19 cellular contexts compared by ENCODE assay signal in genomic region chr4:82457266-82457665, GRCh38.
"Had no signal": no experiment of that assay in that cellular context is flagged by ENCODE, and none has a peak within 500 bp of the region (broad histone marks: within the 10 kb centered on the region; RNA-seq: fewer than 3 reads in every experiment).

No MANE protein-coding gene starts in this region.

- H3K4me3 ChIP-seq: gastrocnemius medialis, heart right ventricle, right atrium auricular region, sigmoid colon, skin epidermis, suprapubic skin, thyroid gland, upper lobe of left lung, uterus had no signal

- H3K9me3 Mint-ChIP-seq: naive thymus-derived CD4-positive, alpha-beta T cell; nephron progenitor cell had no signal

- DNase-seq: gastrocnemius medialis; heart right ventricle; hypothalamus; kidney glomerular epithelial cell; mammary epithelial cell; naive thymus-derived CD4-positive, alpha-beta T cell; nephron progenitor cell; sigmoid colon; stimulated activated CD4-positive, alpha-beta T cell treated with anti-CD3 and anti-CD28 coated beads, Interleukin-2, amount 100 ng/mL, for 24 hours; stimulated activated CD4-positive, alpha-beta T cell treated with anti-CD3 and anti-CD28 coated beads, Interleukin-4, amount 100 ng/mL, for 4 hours; stimulated activated naive CD4-positive, alpha-beta T cell; thyroid gland; upper lobe of left lung; uterus had no signal

- H3K27ac ChIP-seq: gastrocnemius medialis, heart right ventricle, right atrium auricular region, sigmoid colon, skin epidermis, suprapubic skin, thyroid gland, upper lobe of left lung, uterus had no signal

- H3K36me3 ChIP-seq: uterus had no signal

- H3K4me3 Mint-ChIP-seq: naive thymus-derived CD4-positive, alpha-beta T cell; nephron progenitor cell had no signal

- H3K27me3 ChIP-seq: gastrocnemius medialis, heart right ventricle, right atrium auricular region, sigmoid colon, suprapubic skin, thyroid gland, upper lobe of left lung, uterus had no signal

- H3K4me1 ChIP-seq: gastrocnemius medialis, suprapubic skin, thyroid gland, uterus had no signal

- H3K9me3 ChIP-seq: gastrocnemius medialis, heart right ventricle, right atrium auricular region, sigmoid colon, suprapubic skin, thyroid gland, upper lobe of left lung, uterus had no signal

- ATAC-seq: esophagus mucosa; gastrocnemius medialis; heart right ventricle; left lobe of liver; naive thymus-derived CD4-positive, alpha-beta T cell had no signal

- H3K27me3 Mint-ChIP-seq: naive thymus-derived CD4-positive, alpha-beta T cell had no signal
